Comparison of ENCODE assay signal across 9 cellular contexts in the genomic region with DNA sequence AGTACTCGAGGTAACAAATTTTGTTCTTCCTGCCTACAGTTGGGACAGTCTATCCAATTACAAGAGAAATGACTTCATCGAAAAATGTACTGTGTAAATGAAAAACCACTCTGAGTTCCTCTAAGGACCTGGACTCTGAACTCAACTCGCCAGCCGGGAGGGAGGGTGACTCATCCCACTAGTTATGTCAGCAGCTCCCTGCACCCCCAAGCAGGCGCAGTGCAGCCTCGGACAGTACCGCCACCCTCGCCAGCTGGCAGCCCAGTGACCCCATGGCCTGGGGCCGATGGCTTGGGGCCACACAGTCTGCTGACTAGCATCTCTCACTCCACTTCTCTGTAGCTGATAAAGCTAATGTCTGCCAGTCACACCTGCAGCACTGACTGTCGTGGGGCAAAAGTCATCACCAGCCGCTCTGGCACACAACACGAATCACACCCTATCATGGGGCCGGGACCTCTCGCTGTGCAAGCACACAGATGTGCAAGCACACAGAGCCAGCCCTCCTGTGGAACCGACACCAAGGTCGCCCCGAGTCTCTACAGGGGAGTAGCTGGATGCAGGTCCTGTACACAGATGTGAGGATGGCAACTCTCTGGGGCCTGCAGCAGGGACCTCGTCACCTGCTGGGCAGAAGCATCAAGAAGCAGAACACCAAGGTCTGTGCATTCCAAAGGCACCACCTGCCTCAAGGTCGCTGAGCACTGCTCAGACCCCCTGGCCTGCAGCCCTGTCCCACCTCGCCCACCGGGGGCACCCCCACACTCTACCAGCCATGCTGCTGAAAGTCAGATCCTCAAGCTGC. TPM values are rescaled to one million over a fixed set of nuclear protein-coding genes. Genes with fewer than 3 reads are reported as not detected.
A peak's percentile ranks its signal among the peaks of the same experiment; 100 is the strongest.
DNase-seq lines count a peak whose midpoint lies in the region; ATAC-seq and TF ChIP-seq lines count a peak whose summit lies in the region.
"Had no signal": no experiment of that assay in that cellular context is flagged by ENCODE, and none has a peak within 500 bp of the region (broad histone marks: within the 10 kb centered on the region; RNA-seq: fewer than 3 reads in every experiment).

No MANE protein-coding gene starts in this region.

- peaks cover 96% of the 10 kb centered on the region for H3K36me3 Mint-ChIP-seq in MCF 10A (ENCODE audit: insufficient read depth, unreplicated experiment)

- H3K79me2 ChIP-seq in SK-N-SH (ENCODE audit: insufficient read depth): peaks cover 99% of the 10 kb centered on the region

- H3F3A ChIP-seq in SK-N-SH (replicated peaks; ENCODE audit: insufficient read depth): peaks cover 28% of the 10 kb centered on the region

- ATAC-seq in HG03025 (IDR thresholded peaks at IDR 0.05; ENCODE audit: low FRiP score, unreplicated experiment) (no peak), HG03460 (IDR thresholded peaks at IDR 0.05; ENCODE audit: unreplicated experiment) (no peak), GM19023 (IDR thresholded peaks at IDR 0.05; ENCODE audit: unreplicated experiment) (no peak)

- H3K27me3 Mint-ChIP-seq in MCF 10A (ENCODE audit: insufficient read depth, unreplicated experiment): no peaks in the 10 kb centered on the region

- peak overlapping the region; percentile 42 for H3K27ac Mint-ChIP-seq in MCF 10A (ENCODE audit: low read depth, unreplicated experiment)

- CTCF ChIA-PET in SK-N-SH (lab: Yijun Ruan, JAX) (interaction anchor here (0.8 to 3.4 kb wide), 4 partner anchors 16 to 253 kb away, joined by 3 to 14 read pairs (median 4); no protein-coding TSS in a partner anchor), MCF 10A (lab: Yijun Ruan, JAX) (interaction anchor here (0.7 kb wide), 2 partner anchors 443 to 566 kb away, joined by 3 to 4 read pairs; no protein-coding TSS in a partner anchor)

- H3K9me3 Mint-ChIP-seq in MCF 10A (ENCODE audit: unreplicated experiment): no peaks in the 10 kb centered on the region

- H3K27ac ChIP-seq in SK-N-SH (ENCODE audit: low read depth in 2 of 2, low read length in 1 of 2): peak overlapping the region; percentile 50 to 92

- H4K20me1 ChIP-seq in SK-N-SH (ENCODE audit: insufficient read depth): peaks cover 99% of the 10 kb centered on the region

- H3K9me3 ChIP-seq in SK-N-SH: no peaks in the 10 kb centered on the region
- no peaks in the 10 kb centered on the region for H3K9me3 ChIP-seq in skeletal muscle satellite cell (replicated peaks; ENCODE audit: low read length)

- no peaks in the 10 kb centered on the region for H3K27me3 ChIP-seq in SK-N-SH (ENCODE audit: insufficient read depth)
- H3K27me3 ChIP-seq in skeletal muscle satellite cell (ENCODE audit: control insufficient read depth, insufficient read depth, low read length): no peaks in the 10 kb centered on the region

- H3K36me3 ChIP-seq in SK-N-SH (replicated peaks in 1 of 2; ENCODE audit: control insufficient read depth in 1 of 2, insufficient read depth in 2 of 2, low read length in 1 of 2): peaks cover 57 to 66% of the 10 kb centered on the region in 2 experiments
- peaks cover 67% of the 10 kb centered on the region for H3K36me3 ChIP-seq in skeletal muscle satellite cell (ENCODE audit: insufficient read depth, low read length)

- TF ChIP-seq CTCF in GM12875 (IDR thresholded peaks at IDR 0.05; ENCODE audit: borderline replicate concordance, insufficient read depth, low read depth, low read length): 0 out of 2 replicates have a peak, but pooled peaks have one; percentile 5
- TF ChIP-seq CTCF in SK-N-SH (IDR thresholded peaks at IDR 0.05): peak; percentile 13; the same call in 1 of the 2 replicates
- TF ChIP-seq CTCF in MCF 10A (IDR thresholded peaks at IDR 0.05; ENCODE audit: unreplicated experiment): no peak

- peak; percentile 66 for DNase-seq in SK-N-SH
- DNase-seq in MCF 10A (ENCODE audit: unreplicated experiment): peak; percentile 92
- DNase-seq in iris pigment epithelial cell (ENCODE audit: low read depth): peak; percentile 97

- H3K4me2 ChIP-seq in SK-N-SH: peak overlapping the region; percentile 79
- H3K4me2 ChIP-seq in skeletal muscle satellite cell (ENCODE audit: low read length): peak overlapping the region; percentile 80

- peaks cover 39% of the 10 kb centered on the region for H3K4me1 Mint-ChIP-seq in MCF 10A (ENCODE audit: insufficient read depth, unreplicated experiment)

- TF ChIP-seq RAD21 in SK-N-SH (IDR thresholded peaks at IDR 0.05; ENCODE audit: low read length): no peak

- no peaks in the 10 kb centered on the region for H3K9me2 ChIP-seq in SK-N-SH

- POLR2A ChIA-PET in SK-N-SH (lab: Yijun Ruan, JAX) (no interaction called here), MCF 10A (lab: Yijun Ruan, JAX) (interaction anchor here (0.6 to 3.0 kb wide), 6 partner anchors 16 to 75 kb away, joined by 3 to 23 read pairs (median 6); no protein-coding TSS in a partner anchor)

- H3K4me3 Mint-ChIP-seq in MCF 10A (ENCODE audit: unreplicated experiment): peak overlapping the region; percentile 64

- no peak for TF ChIP-seq EP300 in SK-N-SH (IDR thresholded peaks at IDR 0.05; ENCODE audit: borderline replicate concordance in 1 of 2, low read depth in 1 of 2, low read length in 1 of 2)

- 32% methylated on average over 21 of the region's 21 CpGs for WGBS in SK-N-SH (ENCODE audit: low lambda C conversion rate)

- no TSS peak for BruUV-seq in MCF 10A (replicated peaks; lab: Mats Ljungman, UMichigan)

- H3K4me3 ChIP-seq in GM12875 (ENCODE audit: low read depth, low read length) (no peak overlapping the region), SK-N-SH (ENCODE audit: low read depth in 2 of 2, low read length in 1 of 2) (peak overlapping the region; percentile 2 to 18), skeletal muscle satellite cell (ENCODE audit: low read length) (peak overlapping the region; percentile 61)

- intact Hi-C loops in MCF 10A (cut with micrococcal nuclease): no loop called here

- H2AFZ ChIP-seq in SK-N-SH (ENCODE audit: low read depth): no peak overlapping the region

- peaks cover 47 to 49% of the 10 kb centered on the region in 2 experiments; a peak in 3 of 4 replicates for H3K4me1 ChIP-seq in SK-N-SH (ENCODE audit: control insufficient read depth in 1 of 2, insufficient read depth in 2 of 2, low read depth in 1 of 2, low read length in 1 of 2)
- H3K4me1 ChIP-seq in skeletal muscle satellite cell (ENCODE audit: control insufficient read depth, insufficient read depth, low read length): peaks cover 65% of the 10 kb centered on the region

- H3K9ac ChIP-seq in SK-N-SH (peak overlapping the region; percentile 54), skeletal muscle satellite cell (ENCODE audit: low read depth, low read length) (peak overlapping the region; percentile 72)

TF ChIP-seq in SK-N-SH, 30 proteins besides CTCF, POLR2A, EP300 and RAD21 (continues in another document):
- no peak for TF ChIP-seq RFX5 (IDR thresholded peaks at IDR 0.05; ENCODE audit: low read length)
- no peak for TF ChIP-seq POLR2AphosphoS5 (IDR thresholded peaks at IDR 0.05; ENCODE audit: low read depth, low read length)
- peak; percentile 98; the same call in 1 of the 2 replicates for TF ChIP-seq FOSL2 (IDR thresholded peaks at IDR 0.05; ENCODE audit: borderline replicate concordance, low read depth)
- TF ChIP-seq, protein P1, sequence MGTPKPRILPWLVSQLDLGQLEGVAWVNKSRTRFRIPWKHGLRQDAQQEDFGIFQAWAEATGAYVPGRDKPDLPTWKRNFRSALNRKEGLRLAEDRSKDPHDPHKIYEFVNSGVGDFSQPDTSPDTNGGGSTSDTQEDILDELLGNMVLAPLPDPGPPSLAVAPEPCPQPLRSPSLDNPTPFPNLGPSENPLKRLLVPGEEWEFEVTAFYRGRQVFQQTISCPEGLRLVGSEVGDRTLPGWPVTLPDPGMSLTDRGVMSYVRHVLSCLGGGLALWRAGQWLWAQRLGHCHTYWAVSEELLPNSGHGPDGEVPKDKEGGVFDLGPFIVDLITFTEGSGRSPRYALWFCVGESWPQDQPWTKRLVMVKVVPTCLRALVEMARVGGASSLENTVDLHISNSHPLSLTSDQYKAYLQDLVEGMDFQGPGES (IDR thresholded peaks at IDR 0.05; ENCODE audit: low read depth, low read length): no peak
- TF ChIP-seq TCF12 (IDR thresholded peaks at IDR 0.05): peak; percentile 1; the same call in 1 of the 2 replicates

RNA-seq across cellular contexts. Expression of a gene that starts 5.7 kb away (rescaled TPM):
- polyA plus RNA-seq in SK-N-SH (2012; rRNA removed): 133 and 216 TPM in 2 replicates
- 121 and 170 TPM in 2 replicates for polyA plus RNA-seq in SK-N-SH (2012; cell fraction: cytosol; rRNA removed)
- 670 and 707 TPM in 2 replicates for polyA plus RNA-seq in SK-N-SH (2012; cell fraction: nucleus; rRNA removed)
- total RNA-seq in MCF 10A (2022): 191 and 193 TPM in 2 replicates
- total RNA-seq in skeletal muscle satellite cell (2012; rRNA removed): 51.3 and 52.7 TPM in 2 replicates

RNA-seq across cellular contexts. Expression of a gene that starts 38.9 kb away (rescaled TPM):
- 68.8 and 70.7 TPM in 2 replicates for polyA plus RNA-seq in SK-N-SH (2012; rRNA removed)
- polyA plus RNA-seq in SK-N-SH (2012; cell fraction: cytosol; rRNA removed): 25.2 and 42.6 TPM in 2 replicates
- 38.5 and 58.7 TPM in 2 replicates for polyA plus RNA-seq in SK-N-SH (2012; cell fraction: nucleus; rRNA removed)
- total RNA-seq in MCF 10A (2022): 268 and 350 TPM in 2 replicates
- total RNA-seq in skeletal muscle satellite cell (2012; rRNA removed): 265 and 305 TPM in 2 replicates

RNA-seq across cellular contexts. Expression of a gene that starts 49.6 kb away (rescaled TPM):
- polyA plus RNA-seq in SK-N-SH (2012; rRNA removed): 0.07 TPM in 1 of 2 replicates, not detected in the other
- polyA plus RNA-seq in SK-N-SH (2012; cell fraction: cytosol; rRNA removed): 0.16 TPM in 1 of 2 replicates, not detected in the other
- not detected in 2 replicates for polyA plus RNA-seq in SK-N-SH (2012; cell fraction: nucleus; rRNA removed)
- total RNA-seq in MCF 10A (2022): 0.63 and 0.71 TPM in 2 replicates
- total RNA-seq in skeletal muscle satellite cell (2012; rRNA removed): 0.51 and 1.3 TPM in 2 replicates
- total RNA-seq: SK-MEL-5 had no signal

RNA-seq across cellular contexts. Expression of a gene that starts 55.1 kb away (rescaled TPM):
- polyA plus RNA-seq in SK-N-SH (2012; rRNA removed): 68.6 and 82.9 TPM in 2 replicates
- polyA plus RNA-seq in SK-N-SH (2012; cell fraction: cytosol; rRNA removed): 11.2 and 17.5 TPM in 2 replicates
- 417 and 423 TPM in 2 replicates for polyA plus RNA-seq in SK-N-SH (2012; cell fraction: nucleus; rRNA removed)
- total RNA-seq in MCF 10A (2022): 86.8 and 87.3 TPM in 2 replicates
- 15.9 and 22.3 TPM in 2 replicates for total RNA-seq in skeletal muscle satellite cell (2012; rRNA removed)
